In the genomic region with DNA sequence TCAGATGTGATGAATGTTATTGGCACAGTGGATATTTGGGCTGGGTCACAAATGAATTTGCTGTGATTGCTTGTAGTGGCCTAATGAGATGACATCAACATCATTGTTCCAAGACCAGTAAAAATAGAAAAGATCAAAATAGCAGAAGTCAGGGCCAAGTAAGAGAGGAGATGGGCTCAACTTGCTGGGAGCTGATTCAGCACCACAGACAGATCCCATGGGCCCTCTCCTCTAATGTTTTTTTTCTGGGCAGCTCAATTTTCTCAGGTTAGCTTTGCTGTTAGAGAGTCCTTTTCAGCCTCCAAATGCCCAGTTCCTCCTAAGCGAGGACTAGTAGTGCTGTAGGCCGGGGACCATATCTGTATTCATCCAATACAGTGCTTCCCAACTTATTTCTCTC, we compare ENCODE assay signal across 16 cellular contexts.
"Had no signal": no experiment of that assay in that cellular context is flagged by ENCODE, and none has a peak within 500 bp of the region (broad histone marks: within the 10 kb centered on the region; RNA-seq: fewer than 3 reads in every experiment).

No MANE protein-coding gene starts in this region.

- ATAC-seq: gastrocnemius medialis; heart right ventricle; left lobe of liver; natural killer cell; stimulated activated naive CD8-positive, alpha-beta T cell treated with anti-CD3 and anti-CD28 coated beads, Interleukin-15, Interleukin-2, amounts not matched to agents 100 U/mL and 50 U/mL, for 24 hours had no signal

- H3K36me3 ChIP-seq: gastrocnemius medialis, heart right ventricle had no signal

- H3K27ac ChIP-seq: gastrocnemius medialis, heart right ventricle, skin epidermis had no signal

- H3K4me1 ChIP-seq: gastrocnemius medialis, heart right ventricle had no signal

- H3K27me3 ChIP-seq: gastrocnemius medialis, heart right ventricle had no signal

- H3K4me3 ChIP-seq: gastrocnemius medialis, heart right ventricle, skin epidermis had no signal

- DNase-seq: activated CD4-positive, CD25-positive, alpha-beta regulatory T cell treated with anti-CD3 and anti-CD28 coated beads, Interleukin-2, amount 50 U/mL, for 72 hours; activated naive CD8-positive, alpha-beta T cell treated with anti-CD3 and anti-CD28 coated beads, Interleukin-2, amount 10 ng/mL, durations not matched to agents 7 days and 5 days; endodermal cell; gastrocnemius medialis; heart right ventricle; mesenchymal stem cell; natural killer cell; nucleus accumbens; posterior cingulate gyrus; retina; stimulated activated CD4-positive, alpha-beta T cell treated with anti-CD3 and anti-CD28 coated beads, Interleukin-15, amount 100 ng/mL, for 24 hours; stimulated activated CD4-positive, alpha-beta T cell treated with anti-CD3 and anti-CD28 coated beads, Interleukin-4, amount 100 ng/mL, for 24 hours; stimulated activated naive CD8-positive, alpha-beta T cell treated with anti-CD3 and anti-CD28 coated beads, Interleukin-15, Interleukin-2, amounts not matched to agents 100 U/mL and 50 U/mL, for 24 hours; trophoblast cell had no signal
